1 cellular context compared by ENCODE assay signal in the genomic region with DNA sequence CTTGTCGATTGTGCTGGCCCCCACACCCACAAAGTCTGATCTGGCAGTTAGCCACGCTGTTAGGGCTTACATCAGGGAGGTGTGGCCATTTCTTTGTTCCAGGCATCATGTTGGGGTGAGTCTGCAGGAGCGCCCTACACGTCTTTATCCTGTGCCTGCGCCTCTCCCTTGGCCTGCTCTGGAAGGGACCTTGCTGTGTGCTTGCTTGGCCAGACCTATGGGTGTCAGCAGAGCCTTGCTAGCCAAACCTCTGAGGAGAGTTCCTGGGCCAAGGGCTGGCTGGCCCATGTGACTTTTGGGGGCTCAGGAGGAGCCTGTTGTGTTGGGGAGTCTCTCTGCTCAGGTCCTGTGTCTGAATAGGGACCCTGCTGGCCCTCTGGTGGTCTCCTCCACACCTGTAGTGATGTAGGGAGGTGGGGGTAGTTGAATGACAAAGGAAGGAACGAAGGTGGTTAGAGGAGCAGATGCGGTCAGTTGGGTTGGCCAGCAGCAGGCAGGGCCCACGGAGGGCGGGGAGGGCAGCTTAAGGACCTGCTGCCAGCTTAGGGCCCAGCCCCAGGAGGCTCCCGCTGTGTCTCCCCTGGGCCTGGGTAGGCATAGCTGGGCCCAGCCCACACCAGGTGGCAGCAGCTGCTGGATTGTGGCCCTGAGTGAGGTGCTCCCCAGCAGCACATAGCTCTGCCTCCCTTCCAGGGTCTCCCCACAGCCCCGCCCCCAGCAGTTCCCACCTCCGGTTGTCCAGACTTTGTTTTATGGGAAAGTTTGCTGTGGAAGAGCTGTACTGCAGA.
TF ChIP-seq lines count a peak whose summit lies in the region.

No MANE protein-coding gene starts in this region.

TF ChIP-seq in HepG2, 621 proteins besides CTCF, POLR2A, EP300 and RAD21:
- TF ChIP-seq ZNF343 (CRISPR knock-in tag; IDR thresholded peaks at IDR 0.05) (no peak), ZNF263 (CRISPR knock-in tag; IDR thresholded peaks at IDR 0.05) (peak; percentile 90)
